In genomic region chr20:36377348-36378326, GRCh38 we compare ENCODE assay signal across 32 cellular contexts.
"Had no signal": no experiment of that assay in that cellular context is flagged by ENCODE, and none has a peak within 500 bp of the region (broad histone marks: within the 10 kb centered on the region; RNA-seq: fewer than 3 reads in every experiment).

No MANE protein-coding gene starts in this region.

- H3K4me1 Mint-ChIP-seq: activated naive CD8-positive, alpha-beta T cell treated with anti-CD3 and anti-CD28 coated beads for 36 hours; endodermal cell; neural crest cell had no signal

- H3K27ac ChIP-seq: adrenal gland, ascending aorta, brain microvascular endothelial cell, heart right ventricle, left lung, lower lobe of right lung, parathyroid adenoma, psoas muscle, right atrium auricular region, testis, transverse colon, VCaP had no signal

- H3K27ac Mint-ChIP-seq: activated naive CD4-positive, alpha-beta T cell treated with anti-CD3 and anti-CD28 coated beads for 36 hours; activated naive CD8-positive, alpha-beta T cell treated with anti-CD3 and anti-CD28 coated beads for 36 hours; activated T-helper 1 cell treated with anti-CD3 and anti-CD28 coated beads, Interleukin-12 subunit alpha, Interleukin-12 subunit beta, Interleukin-2, Interleukin-4 antibody, amounts not matched to agents 30 ng/mL and 10 ng/mL and 1 ng/mL, durations not matched to agents 14 hours and 24 hours and 36 hours; endodermal cell; naive thymus-derived CD8-positive, alpha-beta T cell; T-helper 1 cell treated with Interleukin-12 subunit alpha and Interleukin-12 subunit beta and Interleukin-4 antibody, amounts not matched to agents 30 μg/mL and 1 μg/mL, for 36 hours had no signal

- H3K79me2 ChIP-seq: parathyroid adenoma had no signal

- H3K36me3 Mint-ChIP-seq: activated naive CD8-positive, alpha-beta T cell treated with anti-CD3 and anti-CD28 coated beads for 36 hours had no signal

- H3K4me1 ChIP-seq: adrenal gland, ascending aorta, heart right ventricle, left lung, lower lobe of right lung, parathyroid adenoma, psoas muscle, right atrium auricular region, testis, transverse colon had no signal

- H3K4me3 ChIP-seq: adrenal gland, ascending aorta, heart right ventricle, left lung, lower lobe of right lung, psoas muscle, right atrium auricular region, testis, transverse colon had no signal

- H3K27me3 ChIP-seq: adrenal gland, ascending aorta, brain microvascular endothelial cell, right atrium auricular region, testis had no signal

- DNase-seq: activated CD4-positive, alpha-beta T cell treated with anti-CD3 and anti-CD28 coated beads for 48 hours; activated CD4-positive, alpha-beta T cell treated with anti-CD3 and anti-CD28 coated beads, Interleukin-2, amount 50 U/mL, for 48 hours; activated CD8-positive, alpha-beta memory T cell treated with anti-CD3 and anti-CD28 coated beads, Interleukin-2, amount 50 U/mL, for 4 hours; activated effector memory CD4-positive, alpha-beta T cell treated with anti-CD3 and anti-CD28 coated beads, Interleukin-2, amount 50 U/mL, for 16 hours; activated naive CD4-positive, alpha-beta T cell treated with anti-CD3 and anti-CD28 coated beads for 36 hours; activated naive CD8-positive, alpha-beta T cell treated with anti-CD3 and anti-CD28 coated beads for 36 hours; activated T-cell treated with anti-CD3 and anti-CD28 coated beads, Interleukin-2, amount 50 U/mL, for 1 hour; adrenal gland; brain microvascular endothelial cell; endodermal cell; foreskin fibroblast; heart right ventricle; left lung; lower lobe of right lung; mesenchymal stem cell; naive thymus-derived CD8-positive, alpha-beta T cell; psoas muscle; stimulated activated CD4-positive, alpha-beta T cell treated with anti-CD3 and anti-CD28 coated beads, Interleukin-15, amount 100 ng/mL, for 24 hours; stimulated activated CD4-positive, alpha-beta T cell treated with anti-CD3 and anti-CD28 coated beads, Interleukin-2, amount 100 ng/mL, for 24 hours; stimulated activated naive CD4-positive, alpha-beta T cell; T-helper 9 cell; testis; transverse colon had no signal

- H3K9me3 ChIP-seq: adrenal gland, ascending aorta, left lung, lower lobe of right lung, psoas muscle, testis, transverse colon had no signal

- H3K36me3 ChIP-seq: adrenal gland, ascending aorta, brain microvascular endothelial cell, heart right ventricle, left lung, lower lobe of right lung, right atrium auricular region, transverse colon had no signal

- H2AFZ ChIP-seq: parathyroid adenoma had no signal

- ATAC-seq: activated CD4-positive, CD25-positive, alpha-beta regulatory T cell treated with anti-CD3 and anti-CD28 coated beads, Interleukin-2, amount 50 U/mL, for 24 hours; esophagus mucosa; heart right ventricle; left lung; lower lobe of right lung; naive thymus-derived CD8-positive, alpha-beta T cell; psoas muscle had no signal

- H3K9me3 Mint-ChIP-seq: activated naive CD4-positive, alpha-beta T cell treated with anti-CD3 and anti-CD28 coated beads for 36 hours; activated naive CD8-positive, alpha-beta T cell treated with anti-CD3 and anti-CD28 coated beads for 36 hours; activated T-helper 1 cell treated with anti-CD3 and anti-CD28 coated beads, Interleukin-12 subunit alpha, Interleukin-12 subunit beta, Interleukin-2, Interleukin-4 antibody, amounts not matched to agents 30 ng/mL and 10 ng/mL and 1 ng/mL, durations not matched to agents 14 hours and 24 hours and 36 hours; endodermal cell; neural crest cell; T-helper 1 cell treated with Interleukin-12 subunit alpha and Interleukin-12 subunit beta and Interleukin-4 antibody, amounts not matched to agents 30 μg/mL and 1 μg/mL, for 36 hours had no signal

- H3K4me3 Mint-ChIP-seq: activated naive CD4-positive, alpha-beta T cell treated with anti-CD3 and anti-CD28 coated beads for 36 hours; activated naive CD8-positive, alpha-beta T cell treated with anti-CD3 and anti-CD28 coated beads for 36 hours; activated T-helper 1 cell treated with anti-CD3 and anti-CD28 coated beads, Interleukin-12 subunit alpha, Interleukin-12 subunit beta, Interleukin-2, Interleukin-4 antibody, amounts not matched to agents 30 ng/mL and 10 ng/mL and 1 ng/mL, durations not matched to agents 14 hours and 24 hours and 36 hours; endodermal cell; naive thymus-derived CD8-positive, alpha-beta T cell; neural crest cell; T-helper 1 cell treated with Interleukin-12 subunit alpha and Interleukin-12 subunit beta and Interleukin-4 antibody, amounts not matched to agents 30 μg/mL and 1 μg/mL, for 36 hours had no signal

- H3K9ac ChIP-seq: parathyroid adenoma had no signal
